In the genomic region with DNA sequence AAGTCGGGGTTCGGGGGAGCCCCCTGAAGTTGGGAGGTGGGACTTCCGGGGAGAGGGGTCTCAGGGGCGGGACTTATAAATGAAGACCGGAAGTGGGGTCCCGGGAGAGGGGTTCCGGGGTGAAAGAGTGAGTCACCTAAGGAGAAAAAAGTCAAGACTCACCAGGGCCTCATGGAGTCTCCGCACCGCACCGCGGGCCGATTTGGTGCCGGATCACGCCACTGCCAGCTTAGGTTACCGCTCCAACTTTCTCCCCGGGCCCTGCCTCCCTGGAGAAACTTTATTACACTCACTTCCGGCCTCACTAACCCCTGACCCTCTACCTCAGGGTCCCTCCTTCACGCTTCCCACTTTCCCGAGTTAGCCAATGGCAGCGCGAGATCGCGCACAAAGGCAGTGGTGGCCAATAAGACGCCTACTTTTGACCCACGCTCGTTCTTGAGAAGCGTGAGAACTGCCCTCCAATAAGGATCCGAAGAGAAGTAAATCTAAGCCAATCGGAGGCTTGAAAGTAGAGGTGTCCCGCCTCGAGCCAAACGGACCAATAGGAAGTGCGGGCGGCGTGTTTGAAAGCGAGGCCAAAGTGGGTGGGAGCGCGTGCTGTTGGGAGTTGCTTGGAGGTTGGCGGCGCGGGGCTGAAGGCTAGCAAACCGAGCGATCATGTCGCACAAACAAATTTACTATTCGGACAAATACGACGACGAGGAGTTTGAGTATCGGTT, we compare ENCODE assay signal across 1 cellular context.
TF ChIP-seq lines count a peak whose summit lies in the region.

TSS of gene CKS1B (plus strand) at position 596 of the 722 bp plus-strand sequence. CDS start at position 661, 65 bp downstream.

TF ChIP-seq in HepG2, 621 proteins besides CTCF, POLR2A, EP300 and RAD21 (continued from another document and continues in another):
- TF ChIP-seq ELF1 (CRISPR knock-in tag; IDR thresholded peaks at IDR 0.05), result peak; percentile 80
- no peak for TF ChIP-seq ARID3A (IDR thresholded peaks at IDR 0.05; ENCODE audit: low read depth, low read length)
- no peak for TF ChIP-seq SKI (IDR thresholded peaks at IDR 0.05; ENCODE audit: partially characterized antibody)
- TF ChIP-seq, protein P1, sequence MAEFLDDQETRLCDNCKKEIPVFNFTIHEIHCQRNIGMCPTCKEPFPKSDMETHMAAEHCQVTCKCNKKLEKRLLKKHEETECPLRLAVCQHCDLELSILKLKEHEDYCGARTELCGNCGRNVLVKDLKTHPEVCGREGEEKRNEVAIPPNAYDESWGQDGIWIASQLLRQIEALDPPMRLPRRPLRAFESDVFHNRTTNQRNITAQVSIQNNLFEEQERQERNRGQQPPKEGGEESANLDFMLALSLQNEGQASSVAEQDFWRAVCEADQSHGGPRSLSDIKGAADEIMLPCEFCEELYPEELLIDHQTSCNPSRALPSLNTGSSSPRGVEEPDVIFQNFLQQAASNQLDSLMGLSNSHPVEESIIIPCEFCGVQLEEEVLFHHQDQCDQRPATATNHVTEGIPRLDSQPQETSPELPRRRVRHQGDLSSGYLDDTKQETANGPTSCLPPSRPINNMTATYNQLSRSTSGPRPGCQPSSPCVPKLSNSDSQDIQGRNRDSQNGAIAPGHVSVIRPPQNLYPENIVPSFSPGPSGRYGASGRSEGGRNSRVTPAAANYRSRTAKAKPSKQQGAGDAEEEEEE (CRISPR knock-in tag; IDR thresholded peaks at IDR 0.05; ENCODE audit: borderline replicate concordance), result 0 out of 2 replicates have a peak, but pooled peaks have one; percentile 9
- TF ChIP-seq ZFP41 (CRISPR knock-in tag; IDR thresholded peaks at IDR 0.05; ENCODE audit: borderline replicate concordance), result no peak
- no peak for TF ChIP-seq MYNN (CRISPR knock-in tag; IDR thresholded peaks at IDR 0.05; ENCODE audit: low read depth)
- TF ChIP-seq HOXA5 (CRISPR knock-in tag; IDR thresholded peaks at IDR 0.05), result no peak
- TF ChIP-seq ZIK1 (CRISPR knock-in tag; IDR thresholded peaks at IDR 0.05; ENCODE audit: borderline replicate concordance, low read depth), result no peak
- TF ChIP-seq THAP11 (CRISPR knock-in tag; IDR thresholded peaks at IDR 0.05), result peak; percentile 89
- peak; percentile 94 for TF ChIP-seq GABPB1 (CRISPR knock-in tag; IDR thresholded peaks at IDR 0.05)
- TF ChIP-seq, protein P2, sequence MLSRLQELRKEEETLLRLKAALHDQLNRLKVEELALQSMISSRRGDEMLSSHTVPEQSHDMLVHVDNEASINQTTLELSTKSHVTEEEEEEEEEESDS (CRISPR knock-in tag; IDR thresholded peaks at IDR 0.05; ENCODE audit: borderline replicate concordance), result peak; percentile 76
- TF ChIP-seq ZNF83 (CRISPR knock-in tag; IDR thresholded peaks at IDR 0.05; ENCODE audit: borderline replicate concordance), result no peak
- TF ChIP-seq ZFX (CRISPR knock-in tag; IDR thresholded peaks at IDR 0.05; ENCODE audit: low read depth), result peak; percentile 52
- peak; percentile 42 for TF ChIP-seq ZBTB43 (CRISPR knock-in tag; conservative IDR thresholded peaks at IDR 0.05)
- no peak for TF ChIP-seq SCMH1 (CRISPR knock-in tag; IDR thresholded peaks at IDR 0.05; ENCODE audit: borderline replicate concordance)
- TF ChIP-seq, protein P3, sequence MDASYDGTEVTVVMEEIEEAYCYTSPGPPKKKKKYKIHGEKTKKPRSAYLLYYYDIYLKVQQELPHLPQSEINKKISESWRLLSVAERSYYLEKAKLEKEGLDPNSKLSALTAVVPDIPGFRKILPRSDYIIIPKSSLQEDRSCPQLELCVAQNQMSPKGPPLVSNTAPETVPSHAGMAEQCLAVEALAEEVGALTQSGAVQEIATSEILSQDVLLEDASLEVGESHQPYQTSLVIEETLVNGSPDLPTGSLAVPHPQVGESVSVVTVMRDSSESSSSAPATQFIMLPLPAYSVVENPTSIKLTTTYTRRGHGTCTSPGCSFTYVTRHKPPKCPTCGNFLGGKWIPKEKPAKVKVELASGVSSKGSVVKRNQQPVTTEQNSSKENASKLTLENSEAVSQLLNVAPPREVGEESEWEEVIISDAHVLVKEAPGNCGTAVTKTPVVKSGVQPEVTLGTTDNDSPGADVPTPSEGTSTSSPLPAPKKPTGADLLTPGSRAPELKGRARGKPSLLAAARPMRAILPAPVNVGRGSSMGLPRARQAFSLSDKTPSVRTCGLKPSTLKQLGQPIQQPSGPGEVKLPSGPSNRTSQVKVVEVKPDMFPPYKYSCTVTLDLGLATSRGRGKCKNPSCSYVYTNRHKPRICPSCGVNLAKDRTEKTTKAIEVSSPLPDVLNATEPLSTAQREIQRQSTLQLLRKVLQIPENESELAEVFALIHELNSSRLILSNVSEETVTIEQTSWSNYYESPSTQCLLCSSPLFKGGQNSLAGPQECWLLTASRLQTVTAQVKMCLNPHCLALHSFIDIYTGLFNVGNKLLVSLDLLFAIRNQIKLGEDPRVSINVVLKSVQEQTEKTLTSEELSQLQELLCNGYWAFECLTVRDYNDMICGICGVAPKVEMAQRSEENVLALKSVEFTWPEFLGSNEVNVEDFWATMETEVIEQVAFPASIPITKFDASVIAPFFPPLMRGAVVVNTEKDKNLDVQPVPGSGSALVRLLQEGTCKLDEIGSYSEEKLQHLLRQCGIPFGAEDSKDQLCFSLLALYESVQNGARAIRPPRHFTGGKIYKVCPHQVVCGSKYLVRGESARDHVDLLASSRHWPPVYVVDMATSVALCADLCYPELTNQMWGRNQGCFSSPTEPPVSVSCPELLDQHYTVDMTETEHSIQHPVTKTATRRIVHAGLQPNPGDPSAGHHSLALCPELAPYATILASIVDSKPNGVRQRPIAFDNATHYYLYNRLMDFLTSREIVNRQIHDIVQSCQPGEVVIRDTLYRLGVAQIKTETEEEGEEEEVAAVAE (CRISPR knock-in tag; IDR thresholded peaks at IDR 0.05; ENCODE audit: borderline replicate concordance), result peak; percentile 99
- no peak for TF ChIP-seq ZNF138 (CRISPR knock-in tag; IDR thresholded peaks at IDR 0.05; ENCODE audit: low read depth)
- peak; percentile 93 for TF ChIP-seq ARNT2 (CRISPR knock-in tag; IDR thresholded peaks at IDR 0.05; ENCODE audit: low read depth)
- TF ChIP-seq ZNF564 (CRISPR knock-in tag; IDR thresholded peaks at IDR 0.05), result peak; percentile 60; the same call in 1 of the 2 replicates
- TF ChIP-seq ZNF652 (CRISPR knock-in tag; IDR thresholded peaks at IDR 0.05; ENCODE audit: borderline replicate concordance, low read depth), result no peak
- no peak for TF ChIP-seq RFX1 (IDR thresholded peaks at IDR 0.05)
- TF ChIP-seq ZNF414 (CRISPR knock-in tag; IDR thresholded peaks at IDR 0.05), result no peak; the same call in 1 of the 2 replicates
- peak; percentile 61; the same call in 1 of the 2 replicates for TF ChIP-seq BATF2 (CRISPR knock-in tag; IDR thresholded peaks at IDR 0.05)
- TF ChIP-seq NPAS2 (CRISPR knock-in tag; IDR thresholded peaks at IDR 0.05; ENCODE audit: borderline replicate concordance), result no peak
- TF ChIP-seq ZNF124 (CRISPR knock-in tag; IDR thresholded peaks at IDR 0.05), result no peak
- peak; percentile 77; the same call in 1 of the 2 replicates for TF ChIP-seq ZNF317 (CRISPR knock-in tag; IDR thresholded peaks at IDR 0.05)
- no peak for TF ChIP-seq HINFP (CRISPR knock-in tag; IDR thresholded peaks at IDR 0.05; ENCODE audit: low read depth)
- TF ChIP-seq MLX (CRISPR knock-in tag; IDR thresholded peaks at IDR 0.05), result 0 out of 2 replicates have a peak, but pooled peaks have one; percentile 19
- TF ChIP-seq, protein P4, sequence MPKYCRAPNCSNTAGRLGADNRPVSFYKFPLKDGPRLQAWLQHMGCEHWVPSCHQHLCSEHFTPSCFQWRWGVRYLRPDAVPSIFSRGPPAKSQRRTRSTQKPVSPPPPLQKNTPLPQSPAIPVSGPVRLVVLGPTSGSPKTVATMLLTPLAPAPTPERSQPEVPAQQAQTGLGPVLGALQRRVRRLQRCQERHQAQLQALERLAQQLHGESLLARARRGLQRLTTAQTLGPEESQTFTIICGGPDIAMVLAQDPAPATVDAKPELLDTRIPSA (CRISPR knock-in tag; IDR thresholded peaks at IDR 0.05; ENCODE audit: borderline replicate concordance), result no peak
- no peak for TF ChIP-seq NCOA5 (CRISPR knock-in tag; IDR thresholded peaks at IDR 0.05)
- TF ChIP-seq, protein P5, sequence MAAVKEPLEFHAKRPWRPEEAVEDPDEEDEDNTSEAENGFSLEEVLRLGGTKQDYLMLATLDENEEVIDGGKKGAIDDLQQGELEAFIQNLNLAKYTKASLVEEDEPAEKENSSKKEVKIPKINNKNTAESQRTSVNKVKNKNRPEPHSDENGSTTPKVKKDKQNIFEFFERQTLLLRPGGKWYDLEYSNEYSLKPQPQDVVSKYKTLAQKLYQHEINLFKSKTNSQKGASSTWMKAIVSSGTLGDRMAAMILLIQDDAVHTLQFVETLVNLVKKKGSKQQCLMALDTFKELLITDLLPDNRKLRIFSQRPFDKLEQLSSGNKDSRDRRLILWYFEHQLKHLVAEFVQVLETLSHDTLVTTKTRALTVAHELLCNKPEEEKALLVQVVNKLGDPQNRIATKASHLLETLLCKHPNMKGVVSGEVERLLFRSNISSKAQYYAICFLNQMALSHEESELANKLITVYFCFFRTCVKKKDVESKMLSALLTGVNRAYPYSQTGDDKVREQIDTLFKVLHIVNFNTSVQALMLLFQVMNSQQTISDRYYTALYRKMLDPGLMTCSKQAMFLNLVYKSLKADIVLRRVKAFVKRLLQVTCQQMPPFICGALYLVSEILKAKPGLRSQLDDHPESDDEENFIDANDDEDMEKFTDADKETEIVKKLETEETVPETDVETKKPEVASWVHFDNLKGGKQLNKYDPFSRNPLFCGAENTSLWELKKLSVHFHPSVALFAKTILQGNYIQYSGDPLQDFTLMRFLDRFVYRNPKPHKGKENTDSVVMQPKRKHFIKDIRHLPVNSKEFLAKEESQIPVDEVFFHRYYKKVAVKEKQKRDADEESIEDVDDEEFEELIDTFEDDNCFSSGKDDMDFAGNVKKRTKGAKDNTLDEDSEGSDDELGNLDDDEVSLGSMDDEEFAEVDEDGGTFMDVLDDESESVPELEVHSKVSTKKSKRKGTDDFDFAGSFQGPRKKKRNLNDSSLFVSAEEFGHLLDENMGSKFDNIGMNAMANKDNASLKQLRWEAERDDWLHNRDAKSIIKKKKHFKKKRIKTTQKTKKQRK (IDR thresholded peaks at IDR 0.05; ENCODE audit: low read length), result peak; percentile 65
- TF ChIP-seq DPF2 (CRISPR knock-in tag; IDR thresholded peaks at IDR 0.05; ENCODE audit: borderline replicate concordance, low read depth), result no peak
- no peak for TF ChIP-seq RBAK (CRISPR knock-in tag; IDR thresholded peaks at IDR 0.05)
- no peak for TF ChIP-seq U2AF1 (optimal IDR thresholded peaks at IDR 0.05; ENCODE audit: low read depth, low read length)
- TF ChIP-seq, protein P6, sequence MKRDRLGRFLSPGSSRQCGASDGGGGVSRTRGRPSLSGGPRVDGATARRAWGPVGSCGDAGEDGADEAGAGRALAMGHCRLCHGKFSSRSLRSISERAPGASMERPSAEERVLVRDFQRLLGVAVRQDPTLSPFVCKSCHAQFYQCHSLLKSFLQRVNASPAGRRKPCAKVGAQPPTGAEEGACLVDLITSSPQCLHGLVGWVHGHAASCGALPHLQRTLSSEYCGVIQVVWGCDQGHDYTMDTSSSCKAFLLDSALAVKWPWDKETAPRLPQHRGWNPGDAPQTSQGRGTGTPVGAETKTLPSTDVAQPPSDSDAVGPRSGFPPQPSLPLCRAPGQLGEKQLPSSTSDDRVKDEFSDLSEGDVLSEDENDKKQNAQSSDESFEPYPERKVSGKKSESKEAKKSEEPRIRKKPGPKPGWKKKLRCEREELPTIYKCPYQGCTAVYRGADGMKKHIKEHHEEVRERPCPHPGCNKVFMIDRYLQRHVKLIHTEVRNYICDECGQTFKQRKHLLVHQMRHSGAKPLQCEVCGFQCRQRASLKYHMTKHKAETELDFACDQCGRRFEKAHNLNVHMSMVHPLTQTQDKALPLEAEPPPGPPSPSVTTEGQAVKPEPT (CRISPR knock-in tag; IDR thresholded peaks at IDR 0.05; ENCODE audit: low read depth), result peak; percentile 94
- TF ChIP-seq ZFP36L2 (CRISPR knock-in tag; IDR thresholded peaks at IDR 0.05), result no peak
